17 cellular contexts compared by ENCODE assay signal in genomic region chr4:147620315-147620714, GRCh38. TPM values are rescaled to one million over a fixed set of nuclear protein-coding genes. Genes with fewer than 3 reads are reported as not detected.
DNase-seq lines count a peak whose midpoint lies in the region; ATAC-seq, FAIRE-seq and TF ChIP-seq lines count a peak whose summit lies in the region.
"Had no signal": no experiment of that assay in that cellular context is flagged by ENCODE, and none has a peak within 500 bp of the region (broad histone marks: within the 10 kb centered on the region; RNA-seq: fewer than 3 reads in every experiment).

No MANE protein-coding gene starts in this region.

- peak overlapping the region in 3 of 4 donors; percentile 49 to 70 (median 69) for H3K4me3 Mint-ChIP-seq in IgD-negative memory B cell
- H3K4me3 Mint-ChIP-seq in WTC11: peak overlapping the region; percentile 28
- peak overlapping the region; percentile 58 for H3K4me3 Mint-ChIP-seq in natural killer cell treated with Interleukin-12 subunit alpha and Interleukin-12 subunit beta and Interleukin-15 and Interleukin-18, amount 100 ng/mL, for 72 hours
- H3K4me3 Mint-ChIP-seq: dendritic cell treated with granulocyte-macrophage colony-stimulating factor and Interleukin-4, amounts not matched to agents 40 ng/mL and 50 ng/mL, for 4 days had no signal

- CTCF ChIA-PET in WTC11 (lab: Charles Lee): no interaction called here

- no peaks in the 10 kb centered on the region for H3K27me3 ChIP-seq in vagina
- H3K27me3 ChIP-seq: transverse colon had no signal

- H3K4me1 Mint-ChIP-seq in IgD-negative memory B cell (peaks cover 28 to 29% (median 29%) of the 10 kb centered on the region in 3 donors), WTC11 (peaks cover 31% of the 10 kb centered on the region)
- peaks cover 23 to 25% of the 10 kb centered on the region in 2 donors for H3K4me1 Mint-ChIP-seq in natural killer cell treated with Interleukin-12 subunit alpha and Interleukin-12 subunit beta and Interleukin-15 and Interleukin-18, amount 100 ng/mL, for 72 hours (ENCODE audit: low read depth in 2 of 2)

- FAIRE-seq in GM19239 (lab: Jason Lieb, UNC): no peak

- H3K27me3 Mint-ChIP-seq in IgD-negative memory B cell (no peaks in the 10 kb centered on the region), WTC11 (ENCODE audit: low read depth) (no peaks in the 10 kb centered on the region; the same call in 1 of the 2 replicates)
- no peaks in the 10 kb centered on the region for H3K27me3 Mint-ChIP-seq in natural killer cell treated with Interleukin-12 subunit alpha and Interleukin-12 subunit beta and Interleukin-15 and Interleukin-18, amount 100 ng/mL, for 72 hours
- H3K27me3 Mint-ChIP-seq: dendritic cell treated with granulocyte-macrophage colony-stimulating factor and Interleukin-4, amounts not matched to agents 40 ng/mL and 50 ng/mL, for 4 days had no signal

- peaks cover 0 to 11% of the 10 kb centered on the region in 2 donors for H3K36me3 ChIP-seq in vagina

- H3K27ac Mint-ChIP-seq in IgD-negative memory B cell (peak overlapping the region in 1 of 3 donors; percentile 50), WTC11 (peak overlapping the region; percentile 37)
- peak overlapping the region in 1 of 2 donors; percentile 2 for H3K27ac Mint-ChIP-seq in natural killer cell treated with Interleukin-12 subunit alpha and Interleukin-12 subunit beta and Interleukin-15 and Interleukin-18, amount 100 ng/mL, for 72 hours
- H3K27ac Mint-ChIP-seq: dendritic cell treated with granulocyte-macrophage colony-stimulating factor and Interleukin-4, amounts not matched to agents 40 ng/mL and 50 ng/mL, for 4 days had no signal

- ATAC-seq in WTC11: no peak
- no peak for ATAC-seq in natural killer cell treated with Interleukin-12 subunit alpha and Interleukin-12 subunit beta and Interleukin-15 and Interleukin-18, amount 100 ng/mL, for 72 hours

- DNase-seq in SIG-M5 treated with dmso at 0.1 percent for 504 hours (lab: John Stamatoyannopoulos, UW; ENCODE audit: unreplicated experiment) (peak; percentile 50), SIG-M5 (lab: John Stamatoyannopoulos, UW) (no peak), WTC11 (ENCODE audit: low spot score) (no peak), vagina (ENCODE audit: extremely low spot score in 2 of 2) (no peak), GM19239 (ENCODE audit: insufficient read length, low spot score) (no peak), cardiac septum (ENCODE audit: low spot score) (no peak)
- no peak for DNase-seq in natural killer cell treated with Interleukin-12 subunit alpha and Interleukin-12 subunit beta and Interleukin-15 and Interleukin-18, amount 100 ng/mL, for 72 hours (ENCODE audit: low spot score)
- DNase-seq: activated CD4-positive, alpha-beta T cell treated with anti-CD3 and anti-CD28 coated beads for 48 hours; activated naive CD4-positive, alpha-beta T cell treated with anti-CD3 and anti-CD28 coated beads, Interleukin-2, amount 50 U/mL, for 16 hours; NCI-H146; NCI-H524; transverse colon had no signal

- H3K27ac ChIP-seq in vagina: no peak overlapping the region
- H3K27ac ChIP-seq: 22Rv1, SK-N-MC, skin epidermis, transverse colon had no signal

- POLR2A ChIA-PET in WTC11 (lab: Charles Lee): no interaction called here

- TF ChIP-seq POLR2A in vagina (IDR thresholded peaks at IDR 0.05): no peak

- no peak overlapping the region for H3K4me3 ChIP-seq in vagina
- H3K4me3 ChIP-seq: SK-N-MC, skin epidermis, transverse colon had no signal

- intact Hi-C loops in vagina (cut with DNase I) (no loop called here), cardiac septum (cut with DNase I) (no loop called here)

- no peaks in the 10 kb centered on the region for H3K9me3 ChIP-seq in vagina
- H3K9me3 ChIP-seq: transverse colon had no signal

- H3K36me3 Mint-ChIP-seq in IgD-negative memory B cell: peaks cover 12% of the 10 kb centered on the region
- peaks cover 24% of the 10 kb centered on the region for H3K36me3 Mint-ChIP-seq in WTC11
- peaks cover 14% of the 10 kb centered on the region for H3K36me3 Mint-ChIP-seq in natural killer cell treated with Interleukin-12 subunit alpha and Interleukin-12 subunit beta and Interleukin-15 and Interleukin-18, amount 100 ng/mL, for 72 hours

- peaks cover 0 to 2% (median 0%) of the 10 kb centered on the region in 3 donors for H3K9me3 Mint-ChIP-seq in IgD-negative memory B cell
- no peaks in the 10 kb centered on the region for H3K9me3 Mint-ChIP-seq in WTC11
- H3K9me3 Mint-ChIP-seq in natural killer cell treated with Interleukin-12 subunit alpha and Interleukin-12 subunit beta and Interleukin-15 and Interleukin-18, amount 100 ng/mL, for 72 hours: no peaks in the 10 kb centered on the region
- H3K9me3 Mint-ChIP-seq: dendritic cell treated with granulocyte-macrophage colony-stimulating factor and Interleukin-4, amounts not matched to agents 40 ng/mL and 50 ng/mL, for 4 days had no signal

- peaks cover 40% of the 10 kb centered on the region for H3K4me1 ChIP-seq in vagina

- no peak for TF ChIP-seq CTCF in WTC11 (IDR thresholded peaks at IDR 0.05)
- TF ChIP-seq CTCF in vagina (IDR thresholded peaks at IDR 0.05): no peak

TF ChIP-seq in WTC11, 78 proteins besides CTCF, POLR2A, EP300 and RAD21:
- no peak for TF ChIP-seq IRF2 (CRISPR knock-in tag; IDR thresholded peaks at IDR 0.05; ENCODE audit: borderline replicate concordance, low read depth)
- no peak for TF ChIP-seq ATF2 (CRISPR knock-in tag; IDR thresholded peaks at IDR 0.05; ENCODE audit: borderline replicate concordance, low read depth)
- TF ChIP-seq ZNF423 (CRISPR knock-in tag; IDR thresholded peaks at IDR 0.05): no peak
- no peak for TF ChIP-seq USF1 (CRISPR knock-in tag; IDR thresholded peaks at IDR 0.05)

RNA-seq across cellular contexts. Expression of gene TMEM184C, which starts 3.1 kb away (rescaled TPM):
- 24.1 TPM for polyA plus RNA-seq in IgD-negative memory B cell
- total RNA-seq in WTC11 (2021): 42.3 to 43.7 TPM (median 43.4 TPM) in 3 replicates
- total RNA-seq in natural killer cell treated with Interleukin-12 subunit alpha and Interleukin-12 subunit beta and Interleukin-15 and Interleukin-18, amount 100 ng/mL, for 72 hours: 10 to 100 TPM; 17.6 to 27.2 TPM
- 25.0 TPM for total RNA-seq in vagina
- 19.0 TPM for total RNA-seq in cardiac septum
